In genomic region chr21:43522495-43523131, GRCh38 we compare ENCODE assay signal across 5 cellular contexts.
DNase-seq lines count a peak whose midpoint lies in the region; ATAC-seq and TF ChIP-seq lines count a peak whose summit lies in the region.
"Not testable (repeated sequence)": the region's sequence is repeated elsewhere in the genome, so short reads cannot be mapped to it uniquely, and the experiment has no call there.

No MANE protein-coding gene starts in this region.

- not testable (repeated sequence) for H3F3A ChIP-seq in PC-3 (ENCODE audit: low read length, unreplicated experiment)

- H3K9me3 ChIP-seq in PC-3 (ENCODE audit: low read length); RWPE2 (ENCODE audit: severe bottlenecking); lower lobe of right lung: not testable (repeated sequence)

- not testable (repeated sequence) for TF ChIP-seq CTCF in PC-3 (conservative IDR thresholded peaks at IDR 0.05; ENCODE audit: low read depth, low read length); RWPE2 (IDR thresholded peaks at IDR 0.05; ENCODE audit: poor library complexity, severe bottlenecking); foreskin keratinocyte (conservative IDR thresholded peaks at IDR 0.05); lower lobe of right lung (IDR thresholded peaks at IDR 0.05)

- H3K9me2 ChIP-seq in PC-3 (replicated peaks; ENCODE audit: low read length) = not testable (repeated sequence)

- not testable (repeated sequence) for H3K4me3 ChIP-seq in PC-3 (ENCODE audit: low read length); RWPE2 (ENCODE audit: severe bottlenecking); lower lobe of right lung

- not testable (repeated sequence) for H3K27ac ChIP-seq in PC-3 (ENCODE audit: low read length); RWPE2 (ENCODE audit: poor library complexity, severe bottlenecking); foreskin keratinocyte; lower lobe of right lung

- CTCF ChIA-PET in PC-3 (lab: Charles Lee) = not testable (repeated sequence)

- POLR2A ChIA-PET in PC-3 (lab: Charles Lee; ENCODE audit: unreplicated experiment) = not testable (repeated sequence)

- H3K4me1 ChIP-seq in PC-3 (ENCODE audit: insufficient read depth, low read length); RWPE2 (ENCODE audit: insufficient read depth, poor library complexity, severe bottlenecking); foreskin keratinocyte; lower lobe of right lung: not testable (repeated sequence)

- H3K9ac ChIP-seq in PC-3 (ENCODE audit: low read length) = not testable (repeated sequence)

- not testable (repeated sequence) for DNase-seq in PC-3; RWPE2 (ENCODE audit: low spot score); foreskin keratinocyte; left colon; lower lobe of right lung

- BruUV-seq in PC-3 (replicated peaks; lab: Mats Ljungman, UMichigan) = not testable (repeated sequence)

- H3K36me3 ChIP-seq in PC-3 (ENCODE audit: low read depth, low read length); RWPE2 (ENCODE audit: low read depth); lower lobe of right lung: not testable (repeated sequence)

- H2AFZ ChIP-seq in PC-3 (ENCODE audit: low read length) = not testable (repeated sequence)

- not testable (repeated sequence) for H3K79me2 ChIP-seq in PC-3 (ENCODE audit: low read length)

- H3K27me3 ChIP-seq in PC-3 (ENCODE audit: low read length); RWPE2 (ENCODE audit: insufficient read depth, poor library complexity, severe bottlenecking); foreskin keratinocyte; lower lobe of right lung (ENCODE audit: low read depth): not testable (repeated sequence)

- ATAC-seq in PC-3 = peak; percentile 69
- peak; percentile 74 for ATAC-seq in RWPE2 (ENCODE audit: low read depth)
- ATAC-seq in foreskin keratinocyte = peak; percentile 78
- peak; percentile 52 for ATAC-seq in left colon
- peak; percentile 70 to 87 for ATAC-seq in lower lobe of right lung

- intact Hi-C loops in PC-3 (cut with micrococcal nuclease); left colon (cut with DNase I, micrococcal nuclease); lower lobe of right lung (cut with DNase I): not testable (repeated sequence)

- not testable (repeated sequence) for H3K4me2 ChIP-seq in PC-3 (ENCODE audit: low read length)

- not testable (repeated sequence) for H4K20me1 ChIP-seq in PC-3 (ENCODE audit: low read length)
